8 cellular contexts compared by ENCODE assay signal in genomic region chr5:173616577-173617118, GRCh38. TPM values are rescaled to one million over a fixed set of nuclear protein-coding genes. Genes with fewer than 3 reads are reported as not detected.
DNase-seq lines count a peak whose midpoint lies in the region; ATAC-seq and TF ChIP-seq lines count a peak whose summit lies in the region.

Gene BOD1, minus strand, starts transcription at chr5:173616650. Its CDS starts 214 bp downstream, at chr5:173616436.

- H3K36me3 ChIP-seq in lung (ENCODE audit: control insufficient read depth in 2 of 2, insufficient read depth in 2 of 2, low read length in 2 of 2) = peaks cover 1 to 13% of the 10 kb centered on the region in 2 donors

- ATAC-seq in GM21367 (IDR thresholded peaks at IDR 0.05; ENCODE audit: unreplicated experiment) (peak; percentile 92), lung (ENCODE audit: insufficient read depth, low FRiP score) (peak; percentile 96)

- peaks cover 9 to 16% of the 10 kb centered on the region in 2 donors for H3K4me1 ChIP-seq in lung (ENCODE audit: control insufficient read depth in 2 of 2, insufficient read depth in 2 of 2, low read length in 2 of 2)

- CTCF ChIA-PET in activated CD8-positive, alpha-beta memory T cell treated with anti-CD3 and anti-CD28 coated beads for 36 hours (lab: Charles Lee) = interaction anchor here (0.9 to 2.4 kb wide), 6 partner anchors 24 to 357 kb away, joined by 3 to 12 read pairs (median 3); partner anchors contain the start of gene CPEB4

- H3K27ac ChIP-seq in lung (ENCODE audit: low read depth in 1 of 2, low read length in 1 of 2) = peak within 1 kb of the TSS; percentile 89 to 98

- peak; percentile 81 for DNase-seq in CMK (ENCODE audit: low read depth)
- DNase-seq in HT1080 (ENCODE audit: low read depth) = peak; percentile 98
- peak; percentile 97 to 98 for DNase-seq in NOMO-1 (lab: John Stamatoyannopoulos, UW; ENCODE audit: unreplicated experiment in 2 of 2)
- peak; percentile 91 for DNase-seq in effector CD8-positive, alpha-beta T cell (lab: John Stamatoyannopoulos, UW)
- peak; percentile 98 for DNase-seq in lung (ENCODE audit: low spot score)
- peak; percentile 90 to 95 (median 94) for DNase-seq in stimulated activated CD4-positive, alpha-beta T cell treated with anti-CD3 and anti-CD28 coated beads, TNF-alpha, amount 100 ng/mL, for 24 hours (ENCODE audit: low read depth in 3 of 3)

- 3% methylated on average over 37 of the region's 37 CpGs for WGBS in lung, 2 donors

- no peak for TF ChIP-seq CTCF in lung (IDR thresholded peaks at IDR 0.05; ENCODE audit: control extremely low read depth, extremely low read depth)

- H3K9me3 ChIP-seq in lung (ENCODE audit: control insufficient read depth in 2 of 2, insufficient read depth in 1 of 2, low read length in 1 of 2) = no peaks in the 10 kb centered on the region

- peak within 1 kb of the TSS; percentile 88 for H3K4me3 ChIP-seq in lung

- H3K27me3 ChIP-seq in lung (ENCODE audit: control insufficient read depth, insufficient read depth) = no peaks in the 10 kb centered on the region

- POLR2A ChIA-PET in activated CD8-positive, alpha-beta memory T cell treated with anti-CD3 and anti-CD28 coated beads for 36 hours (lab: Charles Lee) = interaction anchor here (1.4 to 1.9 kb wide), 2 partner anchors 20 to 271 kb away, joined by 4 to 16 read pairs; partner anchors contain the start of gene CPEB4

RNA-seq across cellular contexts. Expression of gene BOD1, which starts in this region (rescaled TPM):
- 56.3 and 65.1 TPM in 2 replicates for total RNA-seq in HT1080 (2014; rRNA removed; shearing (Covaris generic))
- polyA plus RNA-seq in HT1080 (2015; cell fraction: cytosol; rRNA removed) = 60.6 and 62.0 TPM in 2 replicates
- polyA plus RNA-seq in HT1080 (2015; cell fraction: nucleus; rRNA removed) = 62.9 and 65.3 TPM in 2 replicates
- 10 to 100 TPM; 25.4 to 26.8 TPM for total RNA-seq in activated CD8-positive, alpha-beta memory T cell treated with anti-CD3 and anti-CD28 coated beads for 36 hours
- total RNA-seq in lung = 10 to 100 TPM; 37.3 to 63.1 TPM
- polyA plus RNA-seq in lung = 10 to 100 TPM; 23.3 to 34.4 TPM

Comparison
In these comparisons a context has a peak if more than half of its experiments do, and no peak if none do; other contexts are left out.
1. Peak in every context shown above with its lines: DNase-seq, ATAC-seq, H3K4me3 ChIP-seq and H3K27ac ChIP-seq.